ENCODE assay signal across 15 cellular contexts in the genomic region with DNA sequence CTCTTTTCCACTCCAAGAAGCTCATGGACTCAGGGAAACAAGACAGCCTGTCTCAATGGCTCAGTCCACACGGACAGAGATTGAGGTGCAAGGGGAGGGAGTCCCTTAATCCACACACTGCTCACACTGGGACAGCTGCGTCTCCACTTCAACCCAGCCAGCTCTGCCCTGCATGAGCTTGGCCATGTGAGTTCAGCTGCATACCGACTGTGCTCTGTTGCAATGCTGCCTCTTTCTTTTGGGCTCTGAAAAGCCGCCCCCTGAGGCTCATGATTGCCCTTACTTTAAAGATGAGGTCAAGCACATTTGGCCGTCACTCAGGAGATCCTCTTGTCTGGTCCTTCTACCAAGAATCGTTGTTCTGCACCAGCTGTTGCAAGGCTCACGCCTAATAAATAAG.
A peak's percentile ranks its signal among the peaks of the same experiment; 100 is the strongest.
DNase-seq lines count a peak whose midpoint lies in the region; ATAC-seq and TF ChIP-seq lines count a peak whose summit lies in the region.
"Had no signal": no experiment of that assay in that cellular context is flagged by ENCODE, and none has a peak within 500 bp of the region (broad histone marks: within the 10 kb centered on the region; RNA-seq: fewer than 3 reads in every experiment).

No MANE protein-coding gene starts in this region.

- H3K4me1 ChIP-seq in CD8-positive, alpha-beta T cell (ENCODE audit: insufficient read depth, low read length), result no peaks in the 10 kb centered on the region
- H3K4me1 ChIP-seq in colonic mucosa, result no peaks in the 10 kb centered on the region
- H3K4me1 ChIP-seq: BLaER1 treated with 17β-estradiol and CSF1 and Interleukin-3, amounts not matched to agents 10 nM and 100 nM; HAP-1 had no signal

- H3K27me3 ChIP-seq in CD8-positive, alpha-beta T cell (ENCODE audit: insufficient read depth, low read length), result no peaks in the 10 kb centered on the region
- H3K27me3 ChIP-seq in colonic mucosa, result no peaks in the 10 kb centered on the region

- no peak for ATAC-seq in CD8-positive, alpha-beta T cell
- no peak for ATAC-seq in GM18520 (IDR thresholded peaks at IDR 0.05; ENCODE audit: unreplicated experiment)
- ATAC-seq: HepG2 had no signal

- CTCF ChIA-PET in CD8-positive, alpha-beta T cell (lab: Charles Lee), result no interaction called here

- no peaks in the 10 kb centered on the region for H3K9me3 ChIP-seq in CD8-positive, alpha-beta T cell (ENCODE audit: low read length)
- no peaks in the 10 kb centered on the region for H3K9me3 ChIP-seq in colonic mucosa
- H3K9me3 ChIP-seq: HAP-1 had no signal

- DNase-seq in CD8-positive, alpha-beta T cell, result no peak
- peak; percentile 89 to 92 for DNase-seq in NCI-H524 (lab: John Stamatoyannopoulos, UW)
- DNase-seq in glutamatergic neuron, result no peak
- peak; percentile 60 for DNase-seq in retina
- no peak for DNase-seq in osteocyte (ENCODE audit: extremely low spot score, unreplicated experiment)
- no peak for DNase-seq in colonic mucosa
- DNase-seq: ACHN; Calu3; CD4-positive, CD25-positive, alpha-beta regulatory T cell; DMS 273 treated with DMSO at 0.1 percent for 48 hours; GOT3 had no signal

- H3K27ac ChIP-seq in CD8-positive, alpha-beta T cell (ENCODE audit: low read depth, low read length), result no peak overlapping the region
- H3K27ac ChIP-seq in colonic mucosa, result no peak overlapping the region
- H3K27ac ChIP-seq: BLaER1 treated with 17β-estradiol and CSF1 and Interleukin-3, amounts not matched to agents 10 nM and 100 nM had no signal

- peaks cover 18% of the 10 kb centered on the region for H3K27me3 Mint-ChIP-seq in CD8-positive, alpha-beta T cell (ENCODE audit: low read depth)
- H3K27me3 Mint-ChIP-seq in glutamatergic neuron (ENCODE audit: unreplicated experiment), result peaks cover 24% of the 10 kb centered on the region
- H3K27me3 Mint-ChIP-seq in osteocyte (ENCODE audit: unreplicated experiment), result no peaks in the 10 kb centered on the region

- H3K4me1 Mint-ChIP-seq in CD8-positive, alpha-beta T cell (ENCODE audit: low read depth), result no peaks in the 10 kb centered on the region
- H3K4me1 Mint-ChIP-seq in glutamatergic neuron (ENCODE audit: low read depth, unreplicated experiment) (peaks cover 58% of the 10 kb centered on the region), osteocyte (ENCODE audit: unreplicated experiment) (no peaks in the 10 kb centered on the region)
- H3K4me1 Mint-ChIP-seq: CD4-positive, CD25-positive, alpha-beta regulatory T cell had no signal

- intact Hi-C loops in CD8-positive, alpha-beta T cell (cut with DNase I, micrococcal nuclease), result no loop called here
- intact Hi-C loops in colonic mucosa (cut with DNase I), result no loop called here

- no peak overlapping the region for H3K9ac ChIP-seq in colonic mucosa (ENCODE audit: low read depth in 2 of 2, low read length in 2 of 2)
- H3K9ac ChIP-seq: BLaER1 treated with 17β-estradiol and CSF1 and Interleukin-3, amounts not matched to agents 10 nM and 100 nM had no signal

- H3K36me3 ChIP-seq in CD8-positive, alpha-beta T cell (ENCODE audit: insufficient read depth, low read length), result no peaks in the 10 kb centered on the region
- no peaks in the 10 kb centered on the region for H3K36me3 ChIP-seq in colonic mucosa
- H3K36me3 ChIP-seq: BLaER1 treated with 17β-estradiol and CSF1 and Interleukin-3, amounts not matched to agents 10 nM and 100 nM; HAP-1 had no signal

- peaks cover 5% of the 10 kb centered on the region for H3K9me3 Mint-ChIP-seq in CD8-positive, alpha-beta T cell
- H3K9me3 Mint-ChIP-seq in glutamatergic neuron (ENCODE audit: unreplicated experiment), result peaks cover 55% of the 10 kb centered on the region
- no peaks in the 10 kb centered on the region for H3K9me3 Mint-ChIP-seq in osteocyte (ENCODE audit: unreplicated experiment)

- no peak for TF ChIP-seq CTCF in CD8-positive, alpha-beta T cell (IDR thresholded peaks at IDR 0.05)
- TF ChIP-seq CTCF in glutamatergic neuron (IDR thresholded peaks at IDR 0.05; ENCODE audit: partially characterized antibody, unreplicated experiment), result no peak
- no peak for TF ChIP-seq CTCF in osteocyte (IDR thresholded peaks at IDR 0.05)
- no peak for TF ChIP-seq CTCF in colonic mucosa (IDR thresholded peaks at IDR 0.05)

- peak overlapping the region; percentile 27 for H3K27ac Mint-ChIP-seq in CD8-positive, alpha-beta T cell
- H3K27ac Mint-ChIP-seq in glutamatergic neuron (ENCODE audit: unreplicated experiment) (peak overlapping the region; percentile 55), osteocyte (ENCODE audit: unreplicated experiment) (no peak overlapping the region)
- H3K27ac Mint-ChIP-seq: CD4-positive, CD25-positive, alpha-beta regulatory T cell had no signal

- POLR2A ChIA-PET in CD8-positive, alpha-beta T cell (lab: Charles Lee), result no interaction called here

- H3K36me3 Mint-ChIP-seq in CD8-positive, alpha-beta T cell, result no peaks in the 10 kb centered on the region
- peaks cover 28% of the 10 kb centered on the region for H3K36me3 Mint-ChIP-seq in glutamatergic neuron (ENCODE audit: unreplicated experiment)
- H3K36me3 Mint-ChIP-seq in osteocyte (ENCODE audit: unreplicated experiment), result no peaks in the 10 kb centered on the region
- H3K36me3 Mint-ChIP-seq: CD4-positive, CD25-positive, alpha-beta regulatory T cell had no signal

- H3K4me3 ChIP-seq in CD8-positive, alpha-beta T cell (ENCODE audit: low read depth, low read length), result no peak overlapping the region
- no peak overlapping the region for H3K4me3 ChIP-seq in colonic mucosa
- H3K4me3 ChIP-seq: BLaER1 treated with 17β-estradiol and CSF1 and Interleukin-3, amounts not matched to agents 10 nM and 100 nM; HAP-1 had no signal

- H3K4me3 Mint-ChIP-seq in CD8-positive, alpha-beta T cell, result no peak overlapping the region
- H3K4me3 Mint-ChIP-seq in glutamatergic neuron (ENCODE audit: unreplicated experiment), result no peak overlapping the region
- no peak overlapping the region for H3K4me3 Mint-ChIP-seq in osteocyte (ENCODE audit: unreplicated experiment)
- H3K4me3 Mint-ChIP-seq: CD4-positive, CD25-positive, alpha-beta regulatory T cell had no signal

Comparison
In these comparisons a context has a peak if more than half of its experiments do, and no peak if none do; other contexts are left out.
1. DNase-seq: peak in NCI-H524 (2 of 2) and retina (single experiment); none in CD8-positive, alpha-beta T cell (0 of 7), glutamatergic neuron (single experiment), osteocyte (single experiment) and colonic mucosa (single experiment).